In the genomic region with DNA sequence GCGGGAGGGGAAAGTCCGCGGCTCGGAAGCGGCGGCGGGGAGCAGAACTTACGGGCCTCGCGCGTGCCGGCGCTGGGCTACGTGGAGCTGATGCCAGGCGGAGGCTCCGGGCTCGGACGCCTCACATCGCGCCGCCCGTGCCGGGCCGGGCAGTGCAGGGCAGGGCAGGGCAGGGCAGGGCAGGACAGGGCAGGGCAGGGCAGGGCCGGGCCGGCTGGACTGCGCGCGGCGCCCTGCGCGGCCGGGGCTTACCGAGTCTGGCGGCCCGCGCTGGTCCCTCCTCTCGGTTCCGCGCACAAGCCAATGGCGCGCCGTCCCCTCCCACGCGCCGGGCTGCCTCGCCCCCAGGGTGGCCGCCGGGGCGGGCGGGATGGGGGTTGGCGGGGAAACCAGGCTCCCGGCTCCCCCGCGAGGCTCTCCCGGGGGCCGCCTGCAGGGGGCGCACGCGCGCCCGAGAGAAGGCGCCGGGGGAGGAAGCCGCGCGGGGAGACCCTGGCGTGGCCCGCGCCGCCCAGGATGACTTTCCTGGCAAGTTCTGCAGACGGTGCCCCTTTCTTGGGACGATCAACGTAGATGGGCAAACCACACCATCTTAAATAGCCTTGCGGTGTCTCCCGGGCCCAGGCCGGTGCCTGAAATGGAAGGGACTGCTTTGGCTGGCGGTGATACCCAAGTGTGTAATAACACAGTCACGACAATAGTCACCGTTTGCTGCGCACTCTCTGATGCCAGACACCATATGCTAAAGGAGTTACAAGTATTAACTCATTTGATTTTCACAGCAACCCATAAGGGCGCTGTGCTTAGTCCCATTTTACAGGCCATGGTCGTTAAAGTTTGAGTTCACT, we compare ENCODE assay signal across 8 cellular contexts. TPM values are rescaled to one million over a fixed set of nuclear protein-coding genes. Genes with fewer than 3 reads are reported as not detected.
DNase-seq lines count a peak whose midpoint lies in the region; ATAC-seq, FAIRE-seq and TF ChIP-seq lines count a peak whose summit lies in the region.

A gene with protein sequence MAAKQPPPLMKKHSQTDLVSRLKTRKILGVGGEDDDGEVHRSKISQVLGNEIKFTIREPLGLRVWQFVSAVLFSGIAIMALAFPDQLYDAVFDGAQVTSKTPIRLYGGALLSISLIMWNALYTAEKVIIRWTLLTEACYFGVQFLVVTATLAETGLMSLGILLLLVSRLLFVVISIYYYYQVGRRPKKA (minus strand): TSS at position 259 of the 848 bp plus-strand sequence. CDS start 12,548 bp downstream, outside the sequence.

- H3K27me3 ChIP-seq in BLaER1 treated with 17β-estradiol and CSF1 and Interleukin-3, amounts not matched to agents 10 nM and 100 nM, result no peaks in the 10 kb centered on the region
- no peaks in the 10 kb centered on the region for H3K27me3 ChIP-seq in astrocyte (ENCODE audit: insufficient read depth, low read length)
- H3K27me3 ChIP-seq in hepatocyte, result no peaks in the 10 kb centered on the region
- peaks cover 0 to under 1% (median 0%) of the 10 kb centered on the region in 3 donors for H3K27me3 ChIP-seq in sigmoid colon

- H3K27ac Mint-ChIP-seq in astrocyte (ENCODE audit: unreplicated experiment), result no peak within 1 kb of the TSS

- intact Hi-C loops in sigmoid colon (cut with DNase I), result loop anchor here (1.0 kb wide), 1 partner anchor 127 kb away; no protein-coding TSS in a partner anchor

- H3K9ac ChIP-seq in BLaER1 treated with 17β-estradiol and CSF1 and Interleukin-3, amounts not matched to agents 10 nM and 100 nM, result peak within 1 kb of the TSS; percentile 93 to 100 (median 98)
- peak within 1 kb of the TSS; percentile 76 for H3K9ac ChIP-seq in astrocyte (ENCODE audit: low read length)

- no peak for TF ChIP-seq POLR2A in sigmoid colon (IDR thresholded peaks at IDR 0.05)

- H3K36me3 ChIP-seq in BLaER1 treated with 17β-estradiol and CSF1 and Interleukin-3, amounts not matched to agents 10 nM and 100 nM, result peaks cover 0 to 26% (median 2%) of the 10 kb centered on the region in 11 experiments; a peak in 13 of 22 replicates
- H3K36me3 ChIP-seq in astrocyte (ENCODE audit: insufficient read depth, low read length), result no peaks in the 10 kb centered on the region
- no peaks in the 10 kb centered on the region for H3K36me3 ChIP-seq in hepatocyte (replicated peaks; ENCODE audit: insufficient read depth, low read depth)
- no peaks in the 10 kb centered on the region for H3K36me3 ChIP-seq in sigmoid colon

- peaks cover 80 to 84% (median 82%) of the 10 kb centered on the region in 10 experiments for H3K4me1 ChIP-seq in BLaER1 treated with 17β-estradiol and CSF1 and Interleukin-3, amounts not matched to agents 10 nM and 100 nM
- peaks cover 13% of the 10 kb centered on the region for H3K4me1 ChIP-seq in astrocyte (ENCODE audit: insufficient read depth, low read length)
- H3K4me1 ChIP-seq in hepatocyte (ENCODE audit: insufficient read depth), result peaks cover 17% of the 10 kb centered on the region
- peaks cover 0 to 20% (median 16%) of the 10 kb centered on the region in 4 donors for H3K4me1 ChIP-seq in sigmoid colon

- no peaks in the 10 kb centered on the region for H3K9me3 Mint-ChIP-seq in astrocyte (ENCODE audit: unreplicated experiment)

- H3K79me2 ChIP-seq in astrocyte (ENCODE audit: insufficient read depth, low read length), result peaks cover 4% of the 10 kb centered on the region
- H3K79me2 ChIP-seq in hepatocyte, result peaks cover 11% of the 10 kb centered on the region

- H2AFZ ChIP-seq in astrocyte (ENCODE audit: low read depth, low read length) (peak within 1 kb of the TSS; percentile 85), hepatocyte (peak within 1 kb of the TSS; percentile 89)

- H3K4me2 ChIP-seq in BLaER1 treated with 17β-estradiol and CSF1 and Interleukin-3, amounts not matched to agents 10 nM and 100 nM, result peak within 1 kb of the TSS; percentile 86 to 99 (median 97)
- H3K4me2 ChIP-seq in astrocyte (ENCODE audit: low read length) (peak within 1 kb of the TSS; percentile 99), hepatocyte (peak within 1 kb of the TSS; percentile 94)

- no peaks in the 10 kb centered on the region for H3K27me3 Mint-ChIP-seq in astrocyte (ENCODE audit: low read depth, unreplicated experiment)

- peak; percentile 77 for DNase-seq in HT-29 (ENCODE audit: low spot score)
- peak; percentile 20 to 46 (median 27) for DNase-seq in T-helper 1 cell
- peak; percentile 55 for DNase-seq in astrocyte (ENCODE audit: low read depth)
- DNase-seq in hepatocyte (ENCODE audit: low spot score), result peak; percentile 85
- peak; percentile 88 for DNase-seq in sigmoid colon

- H3K9me3 ChIP-seq in BLaER1 treated with 17β-estradiol and CSF1 and Interleukin-3, amounts not matched to agents 10 nM and 100 nM (replicated peaks in 1 of 11), result no peaks in the 10 kb centered on the region
- no peaks in the 10 kb centered on the region for H3K9me3 ChIP-seq in astrocyte (ENCODE audit: insufficient read depth, low read depth, low read length)
- H3K9me3 ChIP-seq in hepatocyte (ENCODE audit: low read depth), result no peaks in the 10 kb centered on the region
- H3K9me3 ChIP-seq in sigmoid colon, result no peaks in the 10 kb centered on the region

- H3K9me2 ChIP-seq in hepatocyte (replicated peaks; ENCODE audit: insufficient read depth), result no peaks in the 10 kb centered on the region

- 27% methylated on average over 28 of the region's 83 CpGs for WGBS in hepatocyte (ENCODE audit: low lambda C conversion rate, missing lambda C conversion rate)
- WGBS in sigmoid colon, 2 donors, result 3 to 8% methylated on average over 83 of the region's 83 CpGs

- no peaks in the 10 kb centered on the region for H3K36me3 Mint-ChIP-seq in astrocyte (ENCODE audit: low read depth, unreplicated experiment)

- peak within 1 kb of the TSS; percentile 92 to 99 (median 98) for H3K27ac ChIP-seq in BLaER1 treated with 17β-estradiol and CSF1 and Interleukin-3, amounts not matched to agents 10 nM and 100 nM
- no peak within 1 kb of the TSS for H3K27ac ChIP-seq in astrocyte (ENCODE audit: low read depth, low read length)
- H3K27ac ChIP-seq in hepatocyte, result peak within 1 kb of the TSS; percentile 64
- peak within 1 kb of the TSS; percentile 72 to 76 (median 74) for H3K27ac ChIP-seq in sigmoid colon

- TF ChIP-seq CTCF in astrocyte (IDR thresholded peaks at IDR 0.05; ENCODE audit: insufficient read depth, low read depth, low read length) (peak; percentile 29), hepatocyte (IDR thresholded peaks at IDR 0.05; ENCODE audit: poor library complexity) (peak; percentile 69), sigmoid colon (IDR thresholded peaks at IDR 0.05) (peak in 1 of 4 experiments; percentile 60)

- FAIRE-seq in astrocyte (lab: Jason Lieb, UNC), result no peak

- H4K20me1 ChIP-seq in BLaER1 treated with 17β-estradiol and CSF1 and Interleukin-3, amounts not matched to agents 10 nM and 100 nM, result peaks cover 30 to 39% (median 36%) of the 10 kb centered on the region in 11 experiments; a peak in 21 of 22 replicates
- peaks cover 36% of the 10 kb centered on the region for H4K20me1 ChIP-seq in astrocyte (ENCODE audit: insufficient read depth, low read length)
- no peaks in the 10 kb centered on the region for H4K20me1 ChIP-seq in hepatocyte (ENCODE audit: insufficient read depth, poor library complexity, severe bottlenecking)

- peak within 1 kb of the TSS; percentile 83 for H3K4me3 Mint-ChIP-seq in astrocyte (ENCODE audit: unreplicated experiment)

- TF ChIP-seq EP300 in sigmoid colon (IDR thresholded peaks at IDR 0.05), result no peak

- peaks cover 30% of the 10 kb centered on the region for H3K4me1 Mint-ChIP-seq in astrocyte (ENCODE audit: low read depth, unreplicated experiment)

- ATAC-seq in GM21423 (IDR thresholded peaks at IDR 0.05; ENCODE audit: unreplicated experiment) (no peak), HG02678 (IDR thresholded peaks at IDR 0.05; ENCODE audit: unreplicated experiment) (no peak)

- H3K4me3 ChIP-seq in BLaER1 treated with 17β-estradiol and CSF1 and Interleukin-3, amounts not matched to agents 10 nM and 100 nM, result peak within 1 kb of the TSS; percentile 95 to 99 (median 98)
- peak within 1 kb of the TSS; percentile 74 for H3K4me3 ChIP-seq in astrocyte (ENCODE audit: insufficient read depth, low read depth, low read length)
- peak within 1 kb of the TSS; percentile 85 for H3K4me3 ChIP-seq in hepatocyte
- H3K4me3 ChIP-seq in sigmoid colon, result peak within 1 kb of the TSS; percentile 42 to 91 (median 63)

RNA-seq across cellular contexts. Expression of the gene that starts here (rescaled TPM):
- 65.5 and 72.6 TPM in 2 replicates for total RNA-seq in HT-29 (2014; rRNA removed; shearing (Covaris generic))
- 96.8 and 101 TPM in 2 replicates for total RNA-seq in astrocyte
- 11.2 and 15.4 TPM in 2 replicates for total RNA-seq in hepatocyte
- 41.8 and 51.7 TPM in 2 replicates for polyA plus RNA-seq in hepatocyte
- total RNA-seq in sigmoid colon, result 10 to 100 TPM; 12.4 to 31.0 (median 24.3) TPM
- 10 to 100 TPM; 12.0 to 67.0 (median 14.4) TPM for polyA plus RNA-seq in sigmoid colon

Comparison
In these comparisons a context has a peak if more than half of its experiments do, and no peak if none do; other contexts are left out.
1. DNase-seq: peak in every context shown above with its lines; median percentile 88 in sigmoid colon; 85 in hepatocyte; 77 in HT-29; 55 in astrocyte; 27 in T-helper 1 cell.